12 cellular contexts compared by ENCODE assay signal in genomic region chr1:150537732-150538684, GRCh38. TPM values are rescaled to one million over a fixed set of nuclear protein-coding genes. Genes with fewer than 3 reads are reported as not detected.
DNase-seq lines count a peak whose midpoint lies in the region; ATAC-seq and TF ChIP-seq lines count a peak whose summit lies in the region.
"Had no signal": no experiment of that assay in that cellular context is flagged by ENCODE, and none has a peak within 500 bp of the region (broad histone marks: within the 10 kb centered on the region; RNA-seq: fewer than 3 reads in every experiment).

No MANE protein-coding gene starts in this region.

- no peak for TF ChIP-seq POLR2A in esophagus muscularis mucosa (IDR thresholded peaks at IDR 0.05; ENCODE audit: low read depth)

- no peak for TF ChIP-seq EP300 in esophagus muscularis mucosa (IDR thresholded peaks at IDR 0.05)

- intact Hi-C loops in esophagus muscularis mucosa (cut with DNase I) = loop anchor here (10.0 kb wide), 1 partner anchor 173 kb away; the partner anchor contains the start of gene RPRD2

- no peak for ATAC-seq in HG02610 (IDR thresholded peaks at IDR 0.05; ENCODE audit: unreplicated experiment)
- ATAC-seq in HG03175 (IDR thresholded peaks at IDR 0.05; ENCODE audit: unreplicated experiment) = no peak
- no peak for ATAC-seq in HG03432 (IDR thresholded peaks at IDR 0.05; ENCODE audit: unreplicated experiment)

- H3K27me3 ChIP-seq in OCI-LY1 (ENCODE audit: insufficient read depth, low read length) (no peaks in the 10 kb centered on the region), esophagus muscularis mucosa (no peaks in the 10 kb centered on the region)

- H3K27ac Mint-ChIP-seq in nephron progenitor cell = peak overlapping the region; percentile 83

- DNase-seq in AG10803 (ENCODE audit: low read depth) (peak; percentile 94), esophagus muscularis mucosa (ENCODE audit: extremely low spot score) (peak; percentile 89), nephron progenitor cell (no peak), NCI-H128 (lab: John Stamatoyannopoulos, UW; ENCODE audit: unreplicated experiment) (no peak)
- DNase-seq: retina, RPMI8226, substantia nigra had no signal

- H3K79me2 ChIP-seq in OCI-LY1 (ENCODE audit: insufficient read depth, low read length) = no peaks in the 10 kb centered on the region

- H3K4me2 ChIP-seq in OCI-LY1 (ENCODE audit: low read length) = no peak overlapping the region

- TF ChIP-seq CTCF in AG10803 (conservative IDR thresholded peaks at IDR 0.05; ENCODE audit: low read length) = peak; percentile 22; the same call in 1 of the 2 replicates
- peak; percentile 23; the same call in 1 of the 2 replicates for TF ChIP-seq CTCF in OCI-LY1 (IDR thresholded peaks at IDR 0.05; ENCODE audit: low read length)
- TF ChIP-seq CTCF in esophagus muscularis mucosa (IDR thresholded peaks at IDR 0.05) = no peak
- TF ChIP-seq CTCF in nephron progenitor cell (IDR thresholded peaks at IDR 0.05) = no peak

- H3K9me2 ChIP-seq in OCI-LY1 (ENCODE audit: low read depth, low read length) = no peaks in the 10 kb centered on the region

- no peaks in the 10 kb centered on the region for H3K36me3 Mint-ChIP-seq in nephron progenitor cell (ENCODE audit: low read depth)

- 61% methylated on average over 17 of the region's 17 CpGs for WGBS in esophagus muscularis mucosa

- peaks cover 24% of the 10 kb centered on the region for H3K4me1 Mint-ChIP-seq in nephron progenitor cell

- no peak overlapping the region for H3K4me3 Mint-ChIP-seq in nephron progenitor cell

- H3K36me3 ChIP-seq in OCI-LY1 (ENCODE audit: insufficient read depth, low read length) (no peaks in the 10 kb centered on the region), esophagus muscularis mucosa (no peaks in the 10 kb centered on the region)

- H3K4me3 ChIP-seq in AG10803 (ENCODE audit: low read length) (no peak overlapping the region), OCI-LY1 (ENCODE audit: low read depth, low read length, poor library complexity, severe bottlenecking) (no peak overlapping the region), esophagus muscularis mucosa (no peak overlapping the region)

- no peak overlapping the region for H3K9ac ChIP-seq in OCI-LY1 (ENCODE audit: low read length)

- H3K27ac ChIP-seq in OCI-LY1 (ENCODE audit: low read depth, low read length, poor library complexity, severe bottlenecking) (no peak overlapping the region), esophagus muscularis mucosa (replicated peaks in 1 of 4) (peak overlapping the region; percentile 70 to 86 (median 72))
- H3K27ac ChIP-seq: HL-60 had no signal

- H3K4me1 ChIP-seq in OCI-LY1 (ENCODE audit: insufficient read depth, low read length, severe bottlenecking) (no peaks in the 10 kb centered on the region), esophagus muscularis mucosa (peaks cover 17 to 56% (median 47%) of the 10 kb centered on the region in 4 donors)

- H3K9me3 ChIP-seq in OCI-LY1 (ENCODE audit: low read length) (no peaks in the 10 kb centered on the region), esophagus muscularis mucosa (no peaks in the 10 kb centered on the region)

- H3F3A ChIP-seq in OCI-LY1 (ENCODE audit: insufficient read depth, low read length) = no peaks in the 10 kb centered on the region

- no peaks in the 10 kb centered on the region for H3K9me3 Mint-ChIP-seq in nephron progenitor cell

- H4K20me1 ChIP-seq in OCI-LY1 (ENCODE audit: insufficient read depth, low read length) = no peaks in the 10 kb centered on the region

- no peak overlapping the region for H2AFZ ChIP-seq in OCI-LY1 (ENCODE audit: low read length)

- H3K27me3 Mint-ChIP-seq in nephron progenitor cell (ENCODE audit: low read depth, poor library complexity) = peaks cover 5% of the 10 kb centered on the region

RNA-seq across cellular contexts. Expression of gene ADAMTSL4, which starts 11.2 kb away (rescaled TPM):
- total RNA-seq in esophagus muscularis mucosa = 10 to 100 TPM; 33.6 to 86.1 (median 48.2) TPM

RNA-seq across cellular contexts. Expression of gene FALEC, which starts 22.5 kb away (rescaled TPM):
- total RNA-seq in esophagus muscularis mucosa = not detected

RNA-seq across cellular contexts. Expression of gene ECM1, which starts 30.1 kb away (rescaled TPM):
- total RNA-seq in esophagus muscularis mucosa = 10 to 100 TPM; 17.4 to 32.9 (median 18.6) TPM

RNA-seq across cellular contexts. Expression of gene MCL1, which starts 41.4 kb away (rescaled TPM):
- 100 to 1,000 TPM; 192 to 460 (median 255) TPM for total RNA-seq in esophagus muscularis mucosa

RNA-seq across cellular contexts. Expression of gene TARS2, which starts 50.8 kb away (rescaled TPM):
- total RNA-seq in esophagus muscularis mucosa = 10 to 100 TPM in 3 of 4 donors, 1 to 10 TPM in 1; 5.8 to 19.4 (median 12.8) TPM

Comparison
In these comparisons a context has a peak if more than half of its experiments do, and no peak if none do; other contexts are left out.
1. DNase-seq: peak in AG10803 (single experiment) and esophagus muscularis mucosa (single experiment); none in nephron progenitor cell (single experiment) and NCI-H128 (single experiment).
2. CTCF ChIP-seq: peak in AG10803 (single experiment) and OCI-LY1 (single experiment); none in esophagus muscularis mucosa (0 of 3) and nephron progenitor cell (single experiment).